Comparison of ENCODE assay signal across 17 cellular contexts in genomic region chr1:91836307-91837056, GRCh38. TPM values are rescaled to one million over a fixed set of nuclear protein-coding genes. Genes with fewer than 3 reads are reported as not detected.
DNase-seq lines count a peak whose midpoint lies in the region; ATAC-seq lines count a peak whose summit lies in the region.
"Had no signal": no experiment of that assay in that cellular context is flagged by ENCODE, and none has a peak within 500 bp of the region (broad histone marks: within the 10 kb centered on the region; RNA-seq: fewer than 3 reads in every experiment).

No MANE protein-coding gene starts in this region.

- H3K9me3 ChIP-seq in stomach smooth muscle (ENCODE audit: control insufficient read depth in 2 of 2, low read length in 2 of 2), result no peaks in the 10 kb centered on the region

- DNase-seq in NCI-H345 (lab: John Stamatoyannopoulos, UW) (peak; percentile 17), NCI-H345 treated with DMSO at 0.1 percent for 48 hours (lab: John Stamatoyannopoulos, UW; ENCODE audit: unreplicated experiment) (no peak), NCI-H446 (lab: John Stamatoyannopoulos, UW) (peak; percentile 35 to 54), Right ventricle myocardium superior (no peak), H7 (no peak)
- DNase-seq: activated CD8-positive, alpha-beta memory T cell treated with anti-CD3 and anti-CD28 coated beads, Interleukin-2, amount 10 ng/mL, durations not matched to agents 7 days and 5 days; activated naive CD8-positive, alpha-beta T cell treated with anti-CD3 and anti-CD28 coated beads for 36 hours; CD4-positive, CD25-positive, alpha-beta regulatory T cell; hippocampal formation; islet precursor cell; naive thymus-derived CD4-positive, alpha-beta T cell; NCI-H2081; SW 1271 had no signal

- H3K9ac ChIP-seq in stomach smooth muscle (ENCODE audit: low read length in 2 of 2), result no peak overlapping the region

- peaks cover 15% of the 10 kb centered on the region for H3K4me1 ChIP-seq in stomach smooth muscle (ENCODE audit: control insufficient read depth, insufficient read depth, low read length)

- peak; percentile 61 for ATAC-seq in Right ventricle myocardium superior (ENCODE audit: poor library complexity)
- no peak for ATAC-seq in GM21360 (IDR thresholded peaks at IDR 0.05; ENCODE audit: unreplicated experiment)
- ATAC-seq in GM19397 (IDR thresholded peaks at IDR 0.05; ENCODE audit: unreplicated experiment), result no peak
- ATAC-seq: activated CD8-positive, alpha-beta memory T cell treated with anti-CD3 and anti-CD28 coated beads, Interleukin-2, amount 10 ng/mL, durations not matched to agents 7 days and 5 days; naive thymus-derived CD4-positive, alpha-beta T cell had no signal

- H3K4me3 ChIP-seq in stomach smooth muscle (ENCODE audit: low read length in 2 of 2) (peak overlapping the region; percentile 29 to 31), H7 (ENCODE audit: insufficient read depth, low read depth, low read length) (no peak overlapping the region)
- H3K4me3 ChIP-seq: smooth muscle cell had no signal

- no peaks in the 10 kb centered on the region for H3K27me3 ChIP-seq in stomach smooth muscle (ENCODE audit: control insufficient read depth in 1 of 2, insufficient read depth in 2 of 2, low read length in 2 of 2)
- no peaks in the 10 kb centered on the region for H3K27me3 ChIP-seq in H7 (ENCODE audit: control insufficient read depth, insufficient read depth, low read length)

- H3K36me3 ChIP-seq in stomach smooth muscle (ENCODE audit: control insufficient read depth in 2 of 2, insufficient read depth in 2 of 2, low read length in 2 of 2) (no peaks in the 10 kb centered on the region), H7 (replicated peaks; ENCODE audit: control insufficient read depth, insufficient read depth, low read length) (no peaks in the 10 kb centered on the region)

- H3K27ac ChIP-seq in stomach smooth muscle (ENCODE audit: low read length), result peak overlapping the region; percentile 49

- intact Hi-C loops in Right ventricle myocardium superior (cut with DNase I), result loop anchor here (10.0 kb wide), 1 partner anchor 48 kb away; the partner anchor contains the start of gene TGFBR3

RNA-seq across cellular contexts. Expression of gene TGFBR3, which starts 49.5 kb away (rescaled TPM):
- total RNA-seq in Right ventricle myocardium superior, result 37.9 TPM
- total RNA-seq in H7 (2014; rRNA removed; shearing (Covaris generic)), result 2.3 and 2.4 TPM in 2 replicates

Comparison
In these comparisons a context has a peak if more than half of its experiments do, and no peak if none do; other contexts are left out.
1. DNase-seq: peak in NCI-H345 (single experiment) and NCI-H446 (2 of 2); none in NCI-H345 treated with DMSO at 0.1 percent for 48 hours (single experiment), Right ventricle myocardium superior (single experiment) and H7 (single experiment).
2. RNA of gene TGFBR3, which starts 49.5 kb away (total RNA-seq): 37.9 TPM in Right ventricle myocardium superior (single experiment); 2.3 to 2.4 TPM in H7; every median in the first group is over 10 times any median in the second.